ENCODE assay signal across 22 cellular contexts in genomic region chr6:89745096-89745495, GRCh38.
DNase-seq lines count a peak whose midpoint lies in the region; ATAC-seq, FAIRE-seq and TF ChIP-seq lines count a peak whose summit lies in the region.
"Had no signal": no experiment of that assay in that cellular context is flagged by ENCODE, and none has a peak within 500 bp of the region (broad histone marks: within the 10 kb centered on the region; RNA-seq: fewer than 3 reads in every experiment).

No MANE protein-coding gene starts in this region.

- H4K20me1 ChIP-seq in mammary epithelial cell (ENCODE audit: insufficient read depth, low read length) (no peaks in the 10 kb centered on the region), keratinocyte (ENCODE audit: control insufficient read depth, extremely low read depth, insufficient read depth, low read length) (no peaks in the 10 kb centered on the region)
- H4K20me1 ChIP-seq: BLaER1 had no signal

- TF ChIP-seq CTCF in mammary epithelial cell (conservative IDR thresholded peaks at IDR 0.05 in 1 of 2, IDR thresholded peaks at IDR 0.05 in 1 of 2; ENCODE audit: extremely low read depth in 1 of 2, insufficient read depth in 1 of 2, low read depth in 1 of 2, low read length in 2 of 2) (no peak), breast epithelium (IDR thresholded peaks at IDR 0.05) (no peak), RWPE2 (IDR thresholded peaks at IDR 0.05; ENCODE audit: poor library complexity, severe bottlenecking) (no peak), keratinocyte (optimal IDR thresholded peaks at IDR 0.05 in 1 of 3, IDR thresholded peaks at IDR 0.05 in 1 of 3, conservative IDR thresholded peaks at IDR 0.05 in 1 of 3; ENCODE audit: extremely low read depth in 1 of 3, insufficient read depth in 2 of 3, low read length in 3 of 3) (no peak), right atrium auricular region (IDR thresholded peaks at IDR 0.05) (no peak)

- no TSS peak for BruUV-seq in mammary epithelial cell (replicated peaks; lab: Mats Ljungman, UMichigan)

- H3K4me1 ChIP-seq in mammary epithelial cell (ENCODE audit: insufficient read depth, low read length): peaks cover 8% of the 10 kb centered on the region
- no peaks in the 10 kb centered on the region for H3K4me1 ChIP-seq in breast epithelium
- peaks cover 9% of the 10 kb centered on the region for H3K4me1 ChIP-seq in RWPE2 (ENCODE audit: insufficient read depth, poor library complexity, severe bottlenecking)
- peaks cover 5% of the 10 kb centered on the region for H3K4me1 ChIP-seq in keratinocyte (ENCODE audit: control insufficient read depth, extremely low read depth, insufficient read depth, low read length)
- no peaks in the 10 kb centered on the region for H3K4me1 ChIP-seq in right atrium auricular region
- H3K4me1 ChIP-seq: BLaER1, Caco-2 had no signal

- intact Hi-C loops in mammary epithelial cell (cut with micrococcal nuclease) (no loop called here), breast epithelium (cut with DNase I; ENCODE audit: low total_unique reads) (no loop called here)

- 73% methylated on average over 4 of the region's 5 CpGs for WGBS in mammary epithelial cell (ENCODE audit: low coverage, missing lambda C conversion rate)

- H3K79me2 ChIP-seq in mammary epithelial cell (ENCODE audit: insufficient read depth, low read length): no peaks in the 10 kb centered on the region
- H3K79me2 ChIP-seq in keratinocyte (ENCODE audit: control insufficient read depth, insufficient read depth, low read length): no peaks in the 10 kb centered on the region

- no peaks in the 10 kb centered on the region for H3K27me3 ChIP-seq in mammary epithelial cell (ENCODE audit: insufficient read depth, low read length)
- H3K27me3 ChIP-seq in breast epithelium: no peaks in the 10 kb centered on the region
- H3K27me3 ChIP-seq in RWPE2 (ENCODE audit: insufficient read depth, poor library complexity, severe bottlenecking): no peaks in the 10 kb centered on the region
- no peaks in the 10 kb centered on the region for H3K27me3 ChIP-seq in keratinocyte (ENCODE audit: control insufficient read depth, extremely low read depth, insufficient read depth, low read length)
- H3K27me3 ChIP-seq in right atrium auricular region: no peaks in the 10 kb centered on the region
- H3K27me3 ChIP-seq: BLaER1 had no signal

- no peak for FAIRE-seq in keratinocyte (lab: Jason Lieb, UNC)
- FAIRE-seq: A204.1, G401.6, GM19239 had no signal

- in situ Hi-C loops in mammary epithelial cell (cut with MboI; ENCODE audit: low sequenced_read_pairs in 2 of 2): no loop called here

- ATAC-seq in RWPE2 (ENCODE audit: low read depth): peak; percentile 40; the same call in 1 of the 3 replicates
- ATAC-seq: CD8-positive, alpha-beta T cell; HCT116 had no signal

- peaks cover 25% of the 10 kb centered on the region for H3K36me3 ChIP-seq in mammary epithelial cell (ENCODE audit: insufficient read depth, low read length)
- peaks cover 7% of the 10 kb centered on the region for H3K36me3 ChIP-seq in breast epithelium
- peaks cover 88% of the 10 kb centered on the region for H3K36me3 ChIP-seq in RWPE2 (ENCODE audit: low read depth)
- peaks cover 9 to 22% of the 10 kb centered on the region in 2 experiments for H3K36me3 ChIP-seq in keratinocyte (ENCODE audit: control insufficient read depth in 2 of 2, extremely low read depth in 1 of 2, insufficient read depth in 2 of 2, low read length in 2 of 2)
- peaks cover 74% of the 10 kb centered on the region for H3K36me3 ChIP-seq in right atrium auricular region

- H3K9me1 ChIP-seq in keratinocyte (ENCODE audit: control insufficient read depth, extremely low read depth, insufficient read depth, low read length): no peaks in the 10 kb centered on the region

- H3K4me2 ChIP-seq in mammary epithelial cell (ENCODE audit: insufficient read depth, low read depth, low read length) (peak overlapping the region; percentile 66), keratinocyte (ENCODE audit: control insufficient read depth, extremely low read depth, insufficient read depth, low read depth, low read length) (no peak overlapping the region)
- H3K4me2 ChIP-seq: BLaER1 had no signal

- H2AFZ ChIP-seq in mammary epithelial cell (ENCODE audit: low read depth, low read length): no peak overlapping the region
- no peak overlapping the region for H2AFZ ChIP-seq in keratinocyte (ENCODE audit: control insufficient read depth, low read length)
- H2AFZ ChIP-seq: GM23248 had no signal

- no peaks in the 10 kb centered on the region for H3K9me3 ChIP-seq in mammary epithelial cell (replicated peaks; ENCODE audit: insufficient read depth, low read length)
- no peaks in the 10 kb centered on the region for H3K9me3 ChIP-seq in breast epithelium
- no peaks in the 10 kb centered on the region for H3K9me3 ChIP-seq in RWPE2 (ENCODE audit: severe bottlenecking)
- H3K9me3 ChIP-seq in keratinocyte (ENCODE audit: control insufficient read depth, low read depth, low read length): no peaks in the 10 kb centered on the region
- no peaks in the 10 kb centered on the region for H3K9me3 ChIP-seq in right atrium auricular region
- H3K9me3 ChIP-seq: BLaER1, Caco-2 had no signal

- peak; percentile 43 for DNase-seq in mammary epithelial cell
- no peak for DNase-seq in breast epithelium (ENCODE audit: low spot score in 2 of 2)
- DNase-seq in RWPE2 (ENCODE audit: low spot score): no peak
- no peak for DNase-seq in epithelial cell of prostate (ENCODE audit: low read depth, low spot score)
- no peak for DNase-seq in keratinocyte (ENCODE audit: low read depth, low spot score)
- DNase-seq in glomerular visceral epithelial cell (ENCODE audit: extremely low spot score): no peak
- DNase-seq in NCI-H128 (lab: John Stamatoyannopoulos, UW; ENCODE audit: unreplicated experiment): no peak
- no peak for DNase-seq in right atrium auricular region (ENCODE audit: low spot score)
- DNase-seq: Caco-2; CD4-positive, CD25-positive, alpha-beta regulatory T cell; CD8-positive, alpha-beta T cell; DMS153; DND-41; GM23248; H9 had no signal

- dilution Hi-C loops in mammary epithelial cell (cut with HindIII; ENCODE audit: low sequenced_read_pairs) (no loop called here), keratinocyte (cut with MboI; ENCODE audit: extremely low pct_ligation_motif_present, low sequenced_read_pairs) (no loop called here)

- peak overlapping the region; percentile 43 for H3K27ac ChIP-seq in mammary epithelial cell (ENCODE audit: insufficient read depth, low read depth, low read length)
- no peak overlapping the region for H3K27ac ChIP-seq in breast epithelium
- H3K27ac ChIP-seq in RWPE2 (ENCODE audit: poor library complexity, severe bottlenecking): peak overlapping the region; percentile 23
- H3K27ac ChIP-seq in epithelial cell of prostate: peak overlapping the region; percentile 63
- peak overlapping the region; percentile 17 for H3K27ac ChIP-seq in keratinocyte (ENCODE audit: control insufficient read depth, insufficient read depth, low read length)
- no peak overlapping the region for H3K27ac ChIP-seq in right atrium auricular region
- H3K27ac ChIP-seq: 22Rv1, BLaER1, C4-2B, GM23248 had no signal

- no peak overlapping the region for H3K4me3 ChIP-seq in mammary epithelial cell (replicated peaks in 1 of 3; ENCODE audit: insufficient read depth in 1 of 3, low read depth in 2 of 3, low read length in 3 of 3)
- no peak overlapping the region for H3K4me3 ChIP-seq in breast epithelium
- H3K4me3 ChIP-seq in RWPE2 (ENCODE audit: severe bottlenecking): no peak overlapping the region
- H3K4me3 ChIP-seq in keratinocyte (ENCODE audit: control insufficient read depth in 2 of 3, extremely low read depth in 1 of 3, insufficient read depth in 2 of 3, low read depth in 1 of 3, low read length in 3 of 3): no peak overlapping the region
- no peak overlapping the region for H3K4me3 ChIP-seq in right atrium auricular region
- H3K4me3 ChIP-seq: BLaER1, GM23248 had no signal

- TF ChIP-seq POLR2A in breast epithelium (IDR thresholded peaks at IDR 0.05): no peak

- CTCF ChIA-PET in mammary epithelial cell (lab: Charles Lee; ENCODE audit: low non-redundant PET): no interaction called here

- H3K9ac ChIP-seq in mammary epithelial cell (ENCODE audit: insufficient read depth, low read length): no peak overlapping the region
- no peak overlapping the region for H3K9ac ChIP-seq in keratinocyte (ENCODE audit: control insufficient read depth, extremely low read depth, insufficient read depth, low read length)
- H3K9ac ChIP-seq: BLaER1, GM23248 had no signal

Comparison
In these comparisons a context has a peak if more than half of its experiments do, and no peak if none do; other contexts are left out.
1. H3K27ac ChIP-seq: peak in mammary epithelial cell (single experiment), RWPE2 (single experiment), epithelial cell of prostate (single experiment) and keratinocyte (single experiment); none in breast epithelium (0 of 2) and right atrium auricular region (0 of 2).